Comparison of ENCODE assay signal across 8 cellular contexts in the genomic region with DNA sequence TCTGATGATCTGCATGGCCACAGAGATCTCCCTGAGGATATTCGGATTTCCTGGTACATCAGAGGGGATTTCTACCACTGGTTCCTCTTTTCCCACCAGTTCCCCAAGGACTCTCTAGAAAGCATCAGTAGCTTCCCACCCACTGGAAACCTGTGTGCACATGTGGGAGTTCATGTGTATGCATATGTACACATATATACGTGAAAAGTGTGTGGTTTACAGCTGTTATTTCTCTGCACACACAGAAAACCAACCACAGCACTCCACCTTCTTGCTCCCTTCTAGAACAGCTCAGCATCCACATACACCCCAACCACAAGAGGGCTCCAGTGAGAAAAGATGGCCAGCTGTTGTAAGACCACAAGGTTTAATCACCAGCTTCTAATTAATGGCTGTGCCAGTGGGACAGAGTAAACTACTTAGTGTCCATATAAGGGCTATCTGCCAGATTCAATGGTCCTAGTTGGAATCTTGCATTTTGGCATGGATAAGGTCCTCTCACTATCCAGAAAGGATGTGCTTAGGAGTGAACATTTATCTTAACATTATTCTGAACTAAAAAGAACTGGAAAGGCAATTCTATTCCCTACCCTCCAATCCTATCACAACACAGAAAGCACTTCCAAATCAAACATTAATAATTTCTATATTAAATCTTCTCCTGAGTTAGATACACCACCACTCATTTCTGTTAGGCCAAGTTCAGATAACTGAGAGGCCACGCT. TPM values are rescaled to one million over a fixed set of nuclear protein-coding genes. Genes with fewer than 3 reads are reported as not detected.
DNase-seq lines count a peak whose midpoint lies in the region; ATAC-seq, FAIRE-seq and TF ChIP-seq lines count a peak whose summit lies in the region.

No MANE protein-coding gene starts in this region.

- H3K36me3 Mint-ChIP-seq in naive thymus-derived CD8-positive, alpha-beta T cell = peaks cover 14 to 73% (median 23%) of the 10 kb centered on the region in 3 donors

- H2BK5ac ChIP-seq in H1 (ENCODE audit: low read depth, low read length) = no peak overlapping the region

- no peak overlapping the region for H4K5ac ChIP-seq in H1 (ENCODE audit: insufficient read length, low read depth, low read length)

- H3K9ac ChIP-seq in H1 (replicated peaks in 1 of 4; ENCODE audit: extremely low read depth in 1 of 4, low read depth in 3 of 4, low read length in 3 of 4) = no peak overlapping the region

- no peak overlapping the region for H2BK12ac ChIP-seq in H1 (ENCODE audit: low read depth, low read length)

- H3K56ac ChIP-seq in H1 (replicated peaks; ENCODE audit: insufficient read length, low read depth, low read length) = no peak overlapping the region

- no peaks in the 10 kb centered on the region for H3K9me3 ChIP-seq in H1 (ENCODE audit: insufficient read depth in 2 of 2, low read depth in 1 of 2, low read length in 1 of 2)

- TF ChIP-seq CTCF in AG09309 (IDR thresholded peaks at IDR 0.05; ENCODE audit: control insufficient read depth, insufficient read depth, low read depth, low read length, missing control alignments) = peak; percentile 77
- peak; percentile 81 for TF ChIP-seq CTCF in GM12872 (IDR thresholded peaks at IDR 0.05; ENCODE audit: insufficient read depth, low read depth, low read length)
- TF ChIP-seq CTCF in H1 (IDR thresholded peaks at IDR 0.05; ENCODE audit: control extremely low read depth in 1 of 3, insufficient read depth in 1 of 3, low read depth in 1 of 3, low read length in 3 of 3) = peak; percentile 46 to 90 (median 79)

- no peak overlapping the region for H2BK20ac ChIP-seq in H1 (ENCODE audit: low read length)

- no peak for TF ChIP-seq EP300 in H1 (IDR thresholded peaks at IDR 0.05; ENCODE audit: borderline replicate concordance in 1 of 2, low read depth in 2 of 2, low read length in 2 of 2)

- H4K8ac ChIP-seq in H1 (ENCODE audit: extremely low read depth, insufficient read depth, low read length) = no peak overlapping the region

- no peaks in the 10 kb centered on the region for H3K23me2 ChIP-seq in H1 (ENCODE audit: low read depth, low read length)

- no peak overlapping the region for H2BK15ac ChIP-seq in H1 (ENCODE audit: low read length)

- no peak overlapping the region for H3K4me3 Mint-ChIP-seq in naive thymus-derived CD8-positive, alpha-beta T cell

- DNase-seq in AG09309 (ENCODE audit: low read depth) = no peak
- peak; percentile 46 for DNase-seq in NCI-H2029 (lab: John Stamatoyannopoulos, UW)
- DNase-seq in activated CD4-positive, CD25-positive, alpha-beta regulatory T cell treated with anti-CD3 and anti-CD28 coated beads, Interleukin-2, amount 50 U/mL, for 16 hours (ENCODE audit: low read depth, low spot score) = peak; percentile 28
- DNase-seq in H1 (ENCODE audit: low read depth in 1 of 2, low spot score in 2 of 2) = no peak
- DNase-seq in naive thymus-derived CD8-positive, alpha-beta T cell = peak in 8 of 10 donors; percentile 34 to 78 (median 56)

- no peaks in the 10 kb centered on the region for H4K20me1 ChIP-seq in H1 (replicated peaks in 1 of 2; ENCODE audit: control insufficient read depth in 1 of 2, insufficient read depth in 2 of 2, low read length in 2 of 2)

- no peak overlapping the region for H3K4me2 ChIP-seq in H1 (ENCODE audit: insufficient read depth in 1 of 2, low read depth in 2 of 2, low read length in 2 of 2)

- TF ChIP-seq POLR2A in H1 (IDR thresholded peaks at IDR 0.05; ENCODE audit: control extremely low read depth in 1 of 2, low read depth in 2 of 2, low read length in 2 of 2) = no peak

- CTCF ChIA-PET in H1 (lab: Charles Lee; ENCODE audit: partially characterized antibody) = interaction anchor here (0.6 to 37.8 kb wide), 29 partner anchors 8 to 253 kb away, joined by 3 to 863 read pairs (median 4); a partner anchor contains a TSS

- H4K91ac ChIP-seq in H1 (replicated peaks; ENCODE audit: insufficient read length, low read length) = no peak overlapping the region

- peaks cover 16 to 46% (median 35%) of the 10 kb centered on the region in 4 donors for H3K4me1 Mint-ChIP-seq in naive thymus-derived CD8-positive, alpha-beta T cell

- H3K18ac ChIP-seq in H1 (ENCODE audit: extremely low read depth, low read length) = no peak overlapping the region

- no peak overlapping the region for H2AK5ac ChIP-seq in H1 (ENCODE audit: low read depth, low read length)

- H3K4me1 ChIP-seq in H1 (replicated peaks in 1 of 4; ENCODE audit: control insufficient read depth in 3 of 4, insufficient read depth in 4 of 4, low read length in 3 of 4) = peaks cover 5 to 12% (median 9%) of the 10 kb centered on the region in 4 experiments; a peak in 6 of 7 replicates

- POLR2A ChIA-PET in H1 (lab: Charles Lee; ENCODE audit: partially characterized antibody) = interaction anchor here (0.6 to 1.6 kb wide), 10 partner anchors 8 to 853 kb away, joined by 3 to 5 read pairs (median 3); a partner anchor contains a TSS
- POLR2A ChIA-PET in naive thymus-derived CD8-positive, alpha-beta T cell (lab: Charles Lee) = interaction anchor here (0.9 to 2.8 kb wide), 5 partner anchors 11 to 244 kb away, joined by 3 to 9 read pairs (median 6); a partner anchor contains a TSS

- peak; percentile 70 to 80 for TF ChIP-seq RAD21 in H1 (IDR thresholded peaks at IDR 0.05 in 1 of 2, conservative IDR thresholded peaks at IDR 0.05 in 1 of 2; ENCODE audit: low read depth in 2 of 2, low read length in 2 of 2)

- no peak overlapping the region for H3K4ac ChIP-seq in H1 (replicated peaks; ENCODE audit: insufficient read length, low read depth, low read length)

- H3K36me3 ChIP-seq in H1 (ENCODE audit: control insufficient read depth in 2 of 4, insufficient read depth in 4 of 4, low read length in 3 of 4) = peaks cover 29 to 52% (median 43%) of the 10 kb centered on the region in 4 experiments

- H2BK120ac ChIP-seq in H1 (replicated peaks; ENCODE audit: low read depth, low read length) = no peak overlapping the region

- no peak overlapping the region for H3K23ac ChIP-seq in H1 (ENCODE audit: insufficient read length)

- no peak overlapping the region for H3K27ac ChIP-seq in H1 (ENCODE audit: low read depth, low read length)

- peak overlapping the region in 4 of 10 donors; percentile 18 to 75 (median 44) for H3K27ac Mint-ChIP-seq in naive thymus-derived CD8-positive, alpha-beta T cell

- no peaks in the 10 kb centered on the region for H3K27me3 ChIP-seq in H1 (replicated peaks in 1 of 4; ENCODE audit: control insufficient read depth in 3 of 4, extremely low read depth in 1 of 4, insufficient read depth in 3 of 4, low read length in 3 of 4)

- no peaks in the 10 kb centered on the region for H3K27me3 Mint-ChIP-seq in naive thymus-derived CD8-positive, alpha-beta T cell

- FAIRE-seq in H1 (lab: Jason Lieb, UNC) = peak; percentile 52

- H3K79me2 ChIP-seq in H1 (ENCODE audit: control insufficient read depth in 1 of 2, insufficient read depth in 2 of 2, low read length in 2 of 2) = no peaks in the 10 kb centered on the region; a peak in 1 of 4 replicates

- H3K4me3 ChIP-seq in AG09309 (ENCODE audit: control insufficient read depth, low read depth, low read length) = no peak overlapping the region
- no peak overlapping the region for H3K4me3 ChIP-seq in H1 (ENCODE audit: extremely low read depth in 1 of 4, insufficient read depth in 2 of 4, low read depth in 3 of 4, low read length in 4 of 4)

- no peak overlapping the region for H2AFZ ChIP-seq in H1 (ENCODE audit: low read length)

- no peaks in the 10 kb centered on the region for H3K9me3 Mint-ChIP-seq in naive thymus-derived CD8-positive, alpha-beta T cell

- ATAC-seq in naive thymus-derived CD8-positive, alpha-beta T cell = peak; percentile 66 to 70
- ATAC-seq in GM18861 (IDR thresholded peaks at IDR 0.05; ENCODE audit: unreplicated experiment) (no peak), HG02759 (IDR thresholded peaks at IDR 0.05; ENCODE audit: unreplicated experiment) (no peak)

- WGBS in H1 (ENCODE audit: extremely low coverage in 1 of 2, insufficient coverage in 1 of 2, insufficient read length in 1 of 2, insufficient replicate concordance in 2 of 2, low coverage in 1 of 2, low lambda C conversion rate in 2 of 2, missing lambda C conversion rate in 1 of 2), 2 experiments = 80% methylated on average over 3 of the region's 3 CpGs; no CpG with 5 or more reads in 1 of the 2 experiments

- H3K14ac ChIP-seq in H1 (ENCODE audit: insufficient read length) = no peak overlapping the region

- H3K79me1 ChIP-seq in H1 (ENCODE audit: low read depth, low read length) = no peaks in the 10 kb centered on the region; the same call in 1 of the 2 replicates

RNA-seq across cellular contexts. Expression of a gene that starts 24.1 kb away (rescaled TPM):
- total RNA-seq in H1 (2021; fragmentation: NEBNext Ultra II Directional; extraction: Animal tissue kit (Norgen Biotek cat#: 25700)) = 9.4 and 9.9 TPM in 2 replicates
- 26.5 and 34.9 TPM in 2 replicates for polyA plus RNA-seq in H1 (2011; rRNA removed)
- polyA plus RNA-seq in H1 (2011; cell fraction: cytosol; rRNA removed) = 13.5 TPM
- 21.1 TPM for polyA plus RNA-seq in H1 (2011; cell fraction: nucleus; rRNA removed)
- polyA plus RNA-seq in H1 (2012, experiment 1 of 2) = 9.0 to 9.9 TPM (median 9.4 TPM) in 4 replicates
- 11.8 TPM for polyA plus RNA-seq in H1 (2012, experiment 2 of 2)
- polyA plus RNA-seq in H1 (2013, experiment 1 of 2) = 27.7 TPM
- 27.2 TPM for polyA plus RNA-seq in H1 (2013, experiment 2 of 2)
- polyA minus RNA-seq in H1 (2011; rRNA and poly(A)+ RNA removed) = 15.8 and 16.7 TPM in 2 replicates
- polyA minus RNA-seq in H1 (2011; cell fraction: cytosol; rRNA and poly(A)+ RNA removed) = 7.1 TPM
- 9.1 TPM for polyA minus RNA-seq in H1 (2011; cell fraction: nucleus; rRNA and poly(A)+ RNA removed)
- total RNA-seq in naive thymus-derived CD8-positive, alpha-beta T cell = not detected
- under 1 TPM in 2 of 3 donors, not detected in 1; 0.10 to 0.28 TPM for polyA plus RNA-seq in naive thymus-derived CD8-positive, alpha-beta T cell

RNA-seq across cellular contexts. Expression of a gene that starts 33.4 kb away (rescaled TPM):
- total RNA-seq in H1 (2021; fragmentation: NEBNext Ultra II Directional; extraction: Animal tissue kit (Norgen Biotek cat#: 25700)) = 3.3 and 3.8 TPM in 2 replicates
- polyA plus RNA-seq in H1 (2011; rRNA removed) = 3.3 and 5.5 TPM in 2 replicates
- polyA plus RNA-seq in H1 (2011; cell fraction: cytosol; rRNA removed) = 6.5 TPM
- polyA plus RNA-seq in H1 (2011; cell fraction: nucleus; rRNA removed) = 26.5 TPM
- 3.0 to 4.1 TPM (median 3.4 TPM) in 4 replicates for polyA plus RNA-seq in H1 (2012, experiment 1 of 2)
- polyA plus RNA-seq in H1 (2012, experiment 2 of 2) = 2.5 TPM
- polyA plus RNA-seq in H1 (2013, experiment 1 of 2) = 1.9 TPM
- 1.7 TPM for polyA plus RNA-seq in H1 (2013, experiment 2 of 2)
- polyA minus RNA-seq in H1 (2011; rRNA and poly(A)+ RNA removed) = 0.63 and 1.5 TPM in 2 replicates
- polyA minus RNA-seq in H1 (2011; cell fraction: cytosol; rRNA and poly(A)+ RNA removed) = not detected
- polyA minus RNA-seq in H1 (2011; cell fraction: nucleus; rRNA and poly(A)+ RNA removed) = 3.1 TPM
- not detected for total RNA-seq in naive thymus-derived CD8-positive, alpha-beta T cell
- under 1 TPM in 1 of 3 donors, not detected in 2; 0.17 TPM for polyA plus RNA-seq in naive thymus-derived CD8-positive, alpha-beta T cell

RNA-seq across cellular contexts. Expression of a gene that starts 41.9 kb away (rescaled TPM):
- 0.30 TPM in 1 of 2 replicates, not detected in the other for total RNA-seq in H1 (2021; fragmentation: NEBNext Ultra II Directional; extraction: Animal tissue kit (Norgen Biotek cat#: 25700))
- 0.35 and 0.57 TPM in 2 replicates for polyA plus RNA-seq in H1 (2011; rRNA removed)
- 0.32 TPM for polyA plus RNA-seq in H1 (2011; cell fraction: cytosol; rRNA removed)
- polyA plus RNA-seq in H1 (2011; cell fraction: nucleus; rRNA removed) = 0.90 TPM
- 0.28 to 0.78 TPM (median 0.40 TPM) in 3 of 4 replicates, not detected in the other for polyA plus RNA-seq in H1 (2012, experiment 1 of 2)
- polyA plus RNA-seq in H1 (2012, experiment 2 of 2) = not detected
- 0.47 TPM for polyA plus RNA-seq in H1 (2013, experiment 1 of 2)
- 0.28 TPM for polyA plus RNA-seq in H1 (2013, experiment 2 of 2)
- polyA minus RNA-seq in H1 (2011; rRNA and poly(A)+ RNA removed) = not detected in 2 replicates
- polyA minus RNA-seq in H1 (2011; cell fraction: cytosol; rRNA and poly(A)+ RNA removed) = not detected
- not detected for polyA minus RNA-seq in H1 (2011; cell fraction: nucleus; rRNA and poly(A)+ RNA removed)
- total RNA-seq in naive thymus-derived CD8-positive, alpha-beta T cell = not detected
- not detected for polyA plus RNA-seq in naive thymus-derived CD8-positive, alpha-beta T cell

RNA-seq across cellular contexts. Expression of a gene that starts 49.8 kb away (rescaled TPM):
- 7.6 and 11.2 TPM in 2 replicates for total RNA-seq in H1 (2021; fragmentation: NEBNext Ultra II Directional; extraction: Animal tissue kit (Norgen Biotek cat#: 25700))
- polyA plus RNA-seq in H1 (2011; rRNA removed) = 7.4 and 10.3 TPM in 2 replicates
- 6.7 TPM for polyA plus RNA-seq in H1 (2011; cell fraction: cytosol; rRNA removed)
- polyA plus RNA-seq in H1 (2011; cell fraction: nucleus; rRNA removed) = 40.8 TPM
- polyA plus RNA-seq in H1 (2012, experiment 1 of 2) = 8.5 to 12.5 TPM (median 9.7 TPM) in 4 replicates
- 9.5 TPM for polyA plus RNA-seq in H1 (2012, experiment 2 of 2)
- 10.9 TPM for polyA plus RNA-seq in H1 (2013, experiment 1 of 2)
- polyA plus RNA-seq in H1 (2013, experiment 2 of 2) = 10.7 TPM
- 4.6 and 5.6 TPM in 2 replicates for polyA minus RNA-seq in H1 (2011; rRNA and poly(A)+ RNA removed)
- 2.6 TPM for polyA minus RNA-seq in H1 (2011; cell fraction: cytosol; rRNA and poly(A)+ RNA removed)
- 11.6 TPM for polyA minus RNA-seq in H1 (2011; cell fraction: nucleus; rRNA and poly(A)+ RNA removed)
- total RNA-seq in naive thymus-derived CD8-positive, alpha-beta T cell = 10 to 100 TPM; 10.1 to 11.6 TPM
- polyA plus RNA-seq in naive thymus-derived CD8-positive, alpha-beta T cell = 1 to 10 TPM; 1.7 to 6.0 (median 3.0) TPM

Comparison
In these comparisons a context has a peak if more than half of its experiments do, and no peak if none do; other contexts are left out.
1. DNase-seq: peak in NCI-H2029 (single experiment), activated CD4-positive, CD25-positive, alpha-beta regulatory T cell treated with anti-CD3 and anti-CD28 coated beads, Interleukin-2, amount 50 U/mL, for 16 hours (single experiment) and naive thymus-derived CD8-positive, alpha-beta T cell (8 of 10); none in AG09309 (single experiment) and H1 (0 of 2).
2. ATAC-seq: peak in naive thymus-derived CD8-positive, alpha-beta T cell (2 of 2); none in GM18861 (single experiment) and HG02759 (single experiment).
3. Peak in every context shown above with its lines, with median percentiles within 50 percentile points of each other: CTCF ChIP-seq.